ENCODE assay signal across 1 cellular context in the genomic region with DNA sequence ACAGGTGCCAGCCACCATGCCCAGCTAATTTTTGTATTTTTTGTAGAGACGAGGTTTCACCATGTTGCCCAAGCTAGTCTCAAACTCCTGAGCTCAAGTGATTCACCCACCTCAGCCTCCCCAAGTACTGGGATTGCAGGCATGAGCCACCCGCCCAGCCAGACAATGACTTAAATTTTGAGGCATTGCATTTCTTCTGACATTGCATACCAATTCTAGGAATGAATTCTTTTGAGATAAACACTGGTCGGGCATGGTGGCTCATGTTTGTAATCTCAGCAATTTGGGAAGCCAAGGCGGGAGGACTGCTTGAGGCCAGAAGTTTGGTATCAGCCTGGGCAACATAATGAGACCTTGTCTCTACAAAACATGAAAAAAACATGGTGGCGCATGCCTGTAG.
TF ChIP-seq lines count a peak whose summit lies in the region.

No MANE protein-coding gene starts in this region.

TF ChIP-seq in endothelial cell of umbilical vein, 7 proteins besides CTCF, POLR2A, EP300 and RAD21:
- TF ChIP-seq MYC (IDR thresholded peaks at IDR 0.05; ENCODE audit: low read depth, low read length), result no peak
